Comparison of ENCODE assay signal across 7 cellular contexts in genomic region chr11:70201876-70202861, GRCh38. TPM values are rescaled to one million over a fixed set of nuclear protein-coding genes. Genes with fewer than 3 reads are reported as not detected.
A peak's percentile ranks its signal among the peaks of the same experiment; 100 is the strongest.
DNase-seq lines count a peak whose midpoint lies in the region; ATAC-seq lines count a peak whose summit lies in the region.

No MANE protein-coding gene starts in this region.

- no peaks in the 10 kb centered on the region for H3K9me3 Mint-ChIP-seq in activated CD8-positive, alpha-beta T cell treated with anti-CD3 and anti-CD28 coated beads, Interleukin-2, amount 10 ng/mL, durations not matched to agents 7 days and 5 days (ENCODE audit: insufficient read depth)

- H3K9me3 ChIP-seq in KOPT-K1 (ENCODE audit: insufficient read depth, low read length, poor library complexity, severe bottlenecking) (no peaks in the 10 kb centered on the region), iPS-18a (ENCODE audit: control insufficient read depth, low read depth, low read length) (no peaks in the 10 kb centered on the region), subcutaneous abdominal adipose tissue (ENCODE audit: control insufficient read depth in 5 of 5, low read length in 5 of 5) (no peaks in the 10 kb centered on the region)

- H3K27ac ChIP-seq in KOPT-K1 (ENCODE audit: low read depth, low read length, poor library complexity, severe bottlenecking) (peak overlapping the region; percentile 98), iPS-18a (ENCODE audit: low read length) (no peak overlapping the region), subcutaneous abdominal adipose tissue (ENCODE audit: low read depth, low read length) (peak overlapping the region; percentile 85)

- H3K9ac ChIP-seq in iPS-18a (ENCODE audit: low read length): no peak overlapping the region
- H3K9ac ChIP-seq in subcutaneous abdominal adipose tissue (ENCODE audit: low read length in 5 of 5): peak overlapping the region in 2 of 5 donors; percentile 89 to 95

- H3K4me3 ChIP-seq in iPS-18a (ENCODE audit: low read length): peak overlapping the region; percentile 92
- H3K4me3 ChIP-seq in subcutaneous abdominal adipose tissue (ENCODE audit: low read depth in 1 of 5, low read length in 5 of 5): peak overlapping the region; percentile 64 to 97 (median 91)

- POLR2A ChIA-PET in activated CD8-positive, alpha-beta T cell treated with anti-CD3 and anti-CD28 coated beads, Interleukin-2, amount 10 ng/mL, durations not matched to agents 7 days and 5 days (lab: Charles Lee): interaction anchor here (1.4 kb wide), 1 partner anchor 27 kb away, joined by 7 read pairs; no protein-coding TSS in a partner anchor

- no peaks in the 10 kb centered on the region for H3K27me3 ChIP-seq in iPS-18a (ENCODE audit: control insufficient read depth, insufficient read depth, low read length)
- H3K27me3 ChIP-seq in subcutaneous abdominal adipose tissue (ENCODE audit: control insufficient read depth in 5 of 5, insufficient read depth in 4 of 5, low read length in 5 of 5): no peaks in the 10 kb centered on the region

- CTCF ChIA-PET in activated CD8-positive, alpha-beta T cell treated with anti-CD3 and anti-CD28 coated beads, Interleukin-2, amount 10 ng/mL, durations not matched to agents 7 days and 5 days (lab: Charles Lee): no interaction called here

- H3K36me3 ChIP-seq in KOPT-K1 (ENCODE audit: insufficient read depth, low read length) (peaks cover 27% of the 10 kb centered on the region), iPS-18a (ENCODE audit: control insufficient read depth, low read depth, low read length) (peaks cover 21% of the 10 kb centered on the region), subcutaneous abdominal adipose tissue (ENCODE audit: control insufficient read depth in 5 of 5, insufficient read depth in 5 of 5, low read length in 5 of 5) (peaks cover 0 to 23% (median 20%) of the 10 kb centered on the region in 5 donors)

- DNase-seq in activated CD8-positive, alpha-beta T cell treated with anti-CD3 and anti-CD28 coated beads, Interleukin-2, amount 10 ng/mL, durations not matched to agents 7 days and 5 days: no peak
- no peak for DNase-seq in stimulated activated naive CD4-positive, alpha-beta T cell treated with Interleukin-2 at 50 U/mL for 16 hours (lab: John Stamatoyannopoulos, UW)
- no peak for DNase-seq in DMS53 (lab: John Stamatoyannopoulos, UW)

- H3K4me1 Mint-ChIP-seq in activated CD8-positive, alpha-beta T cell treated with anti-CD3 and anti-CD28 coated beads, Interleukin-2, amount 10 ng/mL, durations not matched to agents 7 days and 5 days (ENCODE audit: low read depth): peaks cover 36% of the 10 kb centered on the region

- H3K4me3 Mint-ChIP-seq in activated CD8-positive, alpha-beta T cell treated with anti-CD3 and anti-CD28 coated beads, Interleukin-2, amount 10 ng/mL, durations not matched to agents 7 days and 5 days: peak overlapping the region; percentile 93

- H3K27me3 Mint-ChIP-seq in activated CD8-positive, alpha-beta T cell treated with anti-CD3 and anti-CD28 coated beads, Interleukin-2, amount 10 ng/mL, durations not matched to agents 7 days and 5 days (ENCODE audit: low read depth): peaks cover 9% of the 10 kb centered on the region

- H3K27ac Mint-ChIP-seq in activated CD8-positive, alpha-beta T cell treated with anti-CD3 and anti-CD28 coated beads, Interleukin-2, amount 10 ng/mL, durations not matched to agents 7 days and 5 days: peak overlapping the region; percentile 90

- peaks cover 35% of the 10 kb centered on the region for H3K36me3 Mint-ChIP-seq in activated CD8-positive, alpha-beta T cell treated with anti-CD3 and anti-CD28 coated beads, Interleukin-2, amount 10 ng/mL, durations not matched to agents 7 days and 5 days (ENCODE audit: low read depth)

- H3K4me1 ChIP-seq in iPS-18a (ENCODE audit: control insufficient read depth, low read depth, low read length) (peaks cover 11% of the 10 kb centered on the region), subcutaneous abdominal adipose tissue (ENCODE audit: control insufficient read depth in 5 of 5, insufficient read depth in 5 of 5, low read length in 5 of 5) (peaks cover 6 to 43% (median 28%) of the 10 kb centered on the region in 5 donors)

- ATAC-seq in activated CD8-positive, alpha-beta T cell treated with anti-CD3 and anti-CD28 coated beads, Interleukin-2, amount 10 ng/mL, durations not matched to agents 7 days and 5 days: no peak
- ATAC-seq in HG02571 (IDR thresholded peaks at IDR 0.05; ENCODE audit: unreplicated experiment): no peak

RNA-seq across cellular contexts. Expression of gene FADD, which starts 0.9 kb away (rescaled TPM):
- 10 to 100 TPM; 37.3 to 37.8 TPM for total RNA-seq in activated CD8-positive, alpha-beta T cell treated with anti-CD3 and anti-CD28 coated beads, Interleukin-2, amount 10 ng/mL, durations not matched to agents 7 days and 5 days
